8 cellular contexts compared by ENCODE assay signal in the genomic region with DNA sequence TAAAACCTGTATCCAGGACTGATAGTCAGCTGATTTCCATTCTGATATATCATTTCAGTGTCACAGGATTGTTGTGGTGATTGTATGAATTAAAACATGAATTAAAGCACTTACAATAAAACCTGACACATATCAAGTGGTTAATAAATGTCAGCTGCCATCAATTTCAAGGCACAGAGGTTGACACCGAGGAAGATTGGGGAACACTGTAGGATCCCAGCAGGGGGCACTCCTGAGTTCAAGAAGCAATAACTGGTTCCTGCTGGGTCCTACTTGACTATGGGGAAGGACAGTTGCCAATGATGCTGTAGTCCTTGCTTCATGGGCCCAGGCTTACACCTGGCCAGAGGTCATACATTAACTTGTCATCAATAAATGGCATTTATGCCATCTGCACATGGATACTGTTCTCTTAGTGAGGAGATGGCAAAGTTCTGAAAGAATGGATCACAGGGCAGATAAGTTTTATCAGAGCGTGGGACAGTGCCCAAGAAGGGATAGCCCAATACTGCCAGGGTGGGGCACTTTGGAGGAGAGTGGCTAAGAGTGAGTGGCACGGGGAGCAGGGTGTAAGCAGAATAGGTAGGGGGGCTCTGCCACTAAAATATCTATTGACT. TPM values are rescaled to one million over a fixed set of nuclear protein-coding genes. Genes with fewer than 3 reads are reported as not detected.
DNase-seq lines count a peak whose midpoint lies in the region; ATAC-seq and TF ChIP-seq lines count a peak whose summit lies in the region.

No MANE protein-coding gene starts in this region.

- no peak overlapping the region for H2AFZ ChIP-seq in MM.1S (ENCODE audit: low read length)

- no peak overlapping the region for H3K4me3 Mint-ChIP-seq in CD8-positive, alpha-beta memory T cell

- H3K36me3 Mint-ChIP-seq in CD8-positive, alpha-beta memory T cell, result no peaks in the 10 kb centered on the region

- no peak overlapping the region for H3K27ac Mint-ChIP-seq in CD8-positive, alpha-beta memory T cell

- peak; percentile 71 for ATAC-seq in mucosa of descending colon
- ATAC-seq in GM21825 (IDR thresholded peaks at IDR 0.05; ENCODE audit: unreplicated experiment), result no peak
- ATAC-seq in HG02938 (IDR thresholded peaks at IDR 0.05; ENCODE audit: unreplicated experiment), result no peak

- H3K4me3 ChIP-seq in MM.1S (ENCODE audit: low read length) (no peak overlapping the region), breast epithelium (no peak overlapping the region), mucosa of descending colon (no peak overlapping the region)
- no peak overlapping the region for H3K4me3 ChIP-seq in CD8-positive, alpha-beta memory T cell (ENCODE audit: low read length)

- H3K79me2 ChIP-seq in MM.1S (ENCODE audit: low read length), result no peaks in the 10 kb centered on the region

- no peaks in the 10 kb centered on the region for H3K9me2 ChIP-seq in MM.1S (replicated peaks; ENCODE audit: insufficient read depth, low read length)

- no peak overlapping the region for H3K27ac ChIP-seq in 22Rv1
- H3K27ac ChIP-seq in MM.1S (ENCODE audit: low read length), result no peak overlapping the region
- H3K27ac ChIP-seq in breast epithelium, result peak overlapping the region; percentile 45 to 57
- no peak overlapping the region for H3K27ac ChIP-seq in CD8-positive, alpha-beta memory T cell (ENCODE audit: low read depth, low read length)

- in situ Hi-C loops in GM13977 (cut with MboI; ENCODE audit: low pct_unique_long_range_greater_than_20kb, low sequenced_read_pairs, unreplicated experiment), result no loop called here

- H3F3A ChIP-seq in MM.1S (ENCODE audit: insufficient read depth, low read length), result no peaks in the 10 kb centered on the region

- TF ChIP-seq POLR2A in breast epithelium (IDR thresholded peaks at IDR 0.05), result no peak

- intact Hi-C loops in breast epithelium (cut with DNase I; ENCODE audit: low total_unique reads), result no loop called here
- intact Hi-C loops in mucosa of descending colon (cut with DNase I, micrococcal nuclease), result no loop called here

- CTCF ChIA-PET in CD8-positive, alpha-beta memory T cell (lab: Charles Lee), result no interaction called here

- POLR2A ChIA-PET in CD8-positive, alpha-beta memory T cell (lab: Charles Lee), result no interaction called here

- H3K36me3 ChIP-seq in MM.1S (replicated peaks; ENCODE audit: insufficient read depth, low read length) (no peaks in the 10 kb centered on the region), breast epithelium (no peaks in the 10 kb centered on the region), mucosa of descending colon (ENCODE audit: low read depth) (no peaks in the 10 kb centered on the region)
- no peaks in the 10 kb centered on the region for H3K36me3 ChIP-seq in CD8-positive, alpha-beta memory T cell (ENCODE audit: insufficient read depth, low read length)

- peaks cover 0 to 3% (median 0%) of the 10 kb centered on the region in 5 donors for H3K9me3 Mint-ChIP-seq in CD8-positive, alpha-beta memory T cell

- H3K27me3 Mint-ChIP-seq in CD8-positive, alpha-beta memory T cell, result peaks cover 0 to 3% of the 10 kb centered on the region in 2 donors

- H3K9ac ChIP-seq in MM.1S (ENCODE audit: low read length), result no peak overlapping the region

- no peaks in the 10 kb centered on the region for H4K20me1 ChIP-seq in MM.1S (ENCODE audit: insufficient read depth, low read length)

- TF ChIP-seq CTCF in 22Rv1 (IDR thresholded peaks at IDR 0.05), result peak; percentile 86
- TF ChIP-seq CTCF in GM13977 (IDR thresholded peaks at IDR 0.05; ENCODE audit: extremely low read depth, insufficient read depth, missing control alignments), result peak; percentile 55
- TF ChIP-seq CTCF in MM.1S (IDR thresholded peaks at IDR 0.05; ENCODE audit: low read length), result peak; percentile 67
- peak in 1 of 3 donors; percentile 14 for TF ChIP-seq CTCF in breast epithelium (IDR thresholded peaks at IDR 0.05)
- peak; percentile 38 for TF ChIP-seq CTCF in mucosa of descending colon (IDR thresholded peaks at IDR 0.05)

- no peaks in the 10 kb centered on the region for H3K4me1 ChIP-seq in MM.1S (ENCODE audit: low read length)
- H3K4me1 ChIP-seq in breast epithelium, result no peaks in the 10 kb centered on the region
- H3K4me1 ChIP-seq in mucosa of descending colon (ENCODE audit: low read depth), result no peaks in the 10 kb centered on the region
- H3K4me1 ChIP-seq in CD8-positive, alpha-beta memory T cell (ENCODE audit: insufficient read depth, low read length), result no peaks in the 10 kb centered on the region

- no peak for DNase-seq in GM13977 (ENCODE audit: low spot score)
- peak; percentile 13 for DNase-seq in MM.1S
- no peak for DNase-seq in breast epithelium (ENCODE audit: low spot score in 2 of 2)
- DNase-seq in mucosa of descending colon, result peak in 2 of 3 donors; percentile 42 to 79
- no peak for DNase-seq in CD8-positive, alpha-beta memory T cell

- H3K9me3 ChIP-seq in MM.1S (replicated peaks; ENCODE audit: insufficient read depth, low read length), result no peaks in the 10 kb centered on the region
- H3K9me3 ChIP-seq in breast epithelium, result no peaks in the 10 kb centered on the region
- H3K9me3 ChIP-seq in mucosa of descending colon, result no peaks in the 10 kb centered on the region
- H3K9me3 ChIP-seq in CD8-positive, alpha-beta memory T cell (ENCODE audit: low read length), result no peaks in the 10 kb centered on the region

- H3K4me2 ChIP-seq in MM.1S (ENCODE audit: low read depth, low read length), result no peak overlapping the region

- H3K27me3 ChIP-seq in MM.1S (replicated peaks; ENCODE audit: insufficient read depth, low read length) (no peaks in the 10 kb centered on the region), breast epithelium (no peaks in the 10 kb centered on the region)
- no peaks in the 10 kb centered on the region for H3K27me3 ChIP-seq in CD8-positive, alpha-beta memory T cell (ENCODE audit: insufficient read depth, low read length, poor library complexity, severe bottlenecking)

- H3K4me1 Mint-ChIP-seq in CD8-positive, alpha-beta memory T cell, result no peaks in the 10 kb centered on the region

RNA-seq across cellular contexts. Expression of gene FZD1, which starts 24.1 kb away (rescaled TPM):
- 10 to 100 TPM; 11.0 to 36.1 (median 20.0) TPM for total RNA-seq in breast epithelium
- total RNA-seq in mucosa of descending colon, result 10 to 100 TPM in 1 of 3 donors, 1 to 10 TPM in 2; 7.3 to 15.3 (median 8.4) TPM
- under 1 TPM; 0.02 to 0.04 TPM for total RNA-seq in CD8-positive, alpha-beta memory T cell
- polyA plus RNA-seq in CD8-positive, alpha-beta memory T cell, result not detected

Comparison
In these comparisons a context has a peak if more than half of its experiments do, and no peak if none do; other contexts are left out.
1. H3K27ac ChIP-seq: peak in breast epithelium (2 of 2); none in 22Rv1 (single experiment), MM.1S (single experiment) and CD8-positive, alpha-beta memory T cell (single experiment).
2. DNase-seq: peak in MM.1S (single experiment) and mucosa of descending colon (2 of 3); none in GM13977 (single experiment), breast epithelium (0 of 2) and CD8-positive, alpha-beta memory T cell (0 of 5).
3. RNA of gene FZD1, which starts 24.1 kb away (total RNA-seq): 11.0 to 36.1 TPM in breast epithelium and 7.3 to 15.3 TPM in mucosa of descending colon; 0.02 to 0.04 TPM in CD8-positive, alpha-beta memory T cell; every median in the first group is over 4 times any median in the second.